ENCODE assay signal across 1 cellular context in genomic region chr10:43606323-43607198, GRCh38.
TF ChIP-seq lines count a peak whose summit lies in the region.

Gene ZNF485 (plus strand): TSS chr10:43606438. CDS start chr10:43607051, 613 bp downstream.

TF ChIP-seq in K562, 482 proteins besides CTCF, POLR2A, EP300 and RAD21 (continued from another document and continues in another):
- TF ChIP-seq CHAMP1 (IDR thresholded peaks at IDR 0.05) (no peak), MXI1 (IDR thresholded peaks at IDR 0.05; ENCODE audit: low read depth, low read length) (peak; percentile 92), ZNF79 (CRISPR knock-in tag; IDR thresholded peaks at IDR 0.05; ENCODE audit: low read depth) (no peak), ZNF518B (CRISPR knock-in tag; IDR thresholded peaks at IDR 0.05) (no peak), TFAM (CRISPR knock-in tag; conservative IDR thresholded peaks at IDR 0.05) (no peak), SRSF7 (optimal IDR thresholded peaks at IDR 0.05; ENCODE audit: low read depth, low read length) (no peak), MGA (IDR thresholded peaks at IDR 0.05) (peak; percentile 97), HINFP (tag; conservative IDR thresholded peaks at IDR 0.05; ENCODE audit: low read depth) (no peak), MIER1 (IDR thresholded peaks at IDR 0.05; ENCODE audit: low read depth) (no peak), UBTF (IDR thresholded peaks at IDR 0.05; ENCODE audit: borderline replicate concordance in 1 of 2, low read depth in 2 of 2, low read length in 2 of 2) (no peak), NR1H2 (CRISPR knock-in tag; IDR thresholded peaks at IDR 0.05) (no peak), MCM2 (IDR thresholded peaks at IDR 0.05; ENCODE audit: low read depth) (no peak), POLR2AphosphoS5 (IDR thresholded peaks at IDR 0.05; ENCODE audit: control insufficient read depth, insufficient read depth, low read depth, low read length) (peak; percentile 79), BCLAF1 (IDR thresholded peaks at IDR 0.05; ENCODE audit: borderline replicate concordance in 1 of 2, control insufficient read depth in 1 of 2, low read depth in 2 of 2, low read length in 1 of 2) (no peak), DDX20 (tag; IDR thresholded peaks at IDR 0.05; ENCODE audit: low read depth) (no peak), ETS2 (tag; IDR thresholded peaks at IDR 0.05; ENCODE audit: borderline replicate concordance, poor library complexity, severe bottlenecking) (no peak), SNRNP70 (optimal IDR thresholded peaks at IDR 0.05; ENCODE audit: low read depth, low read length) (no peak), SMARCA4 (IDR thresholded peaks at IDR 0.05) (no peak)
